ENCODE assay signal across 8 cellular contexts in the genomic region with DNA sequence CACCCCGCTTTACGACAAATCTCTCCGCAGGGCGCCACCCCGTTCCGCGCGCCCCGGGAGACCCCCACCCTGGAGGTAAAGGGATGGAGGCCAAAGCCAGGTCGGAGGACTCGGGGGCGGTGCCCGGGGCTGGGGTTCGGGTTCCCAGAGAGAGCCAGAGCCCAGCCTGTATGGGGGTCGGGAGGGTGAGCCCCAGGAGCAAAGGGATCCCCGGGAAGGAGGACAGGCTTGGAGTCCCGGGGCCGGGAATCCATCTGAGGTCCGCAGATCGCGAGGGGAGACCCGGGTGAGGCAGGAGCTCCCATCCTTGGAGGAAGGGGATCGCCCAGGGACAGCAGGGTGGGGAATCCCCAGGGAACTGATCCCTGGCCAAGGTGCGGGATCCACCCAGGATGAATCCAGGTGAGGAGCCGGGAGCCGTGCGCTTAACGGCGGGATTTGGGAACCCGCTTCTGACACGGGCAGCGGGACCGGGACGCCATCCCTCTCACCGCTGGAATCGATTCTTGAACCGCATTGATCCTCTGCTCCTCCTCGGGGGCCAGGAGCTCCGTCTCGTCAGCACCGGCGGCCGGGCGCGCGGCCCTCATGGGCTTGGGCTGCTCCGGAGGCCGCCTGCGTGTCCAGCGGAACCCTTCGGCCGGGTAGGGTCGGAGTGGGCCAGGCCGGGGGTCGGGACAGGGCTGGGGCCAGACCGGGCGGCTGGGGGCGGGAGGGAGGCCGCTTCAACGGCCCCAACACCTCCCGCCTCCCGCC. TPM values are rescaled to one million over a fixed set of nuclear protein-coding genes. Genes with fewer than 3 reads are reported as not detected.
DNase-seq lines count a peak whose midpoint lies in the region; ATAC-seq and TF ChIP-seq lines count a peak whose summit lies in the region.

A gene with protein sequence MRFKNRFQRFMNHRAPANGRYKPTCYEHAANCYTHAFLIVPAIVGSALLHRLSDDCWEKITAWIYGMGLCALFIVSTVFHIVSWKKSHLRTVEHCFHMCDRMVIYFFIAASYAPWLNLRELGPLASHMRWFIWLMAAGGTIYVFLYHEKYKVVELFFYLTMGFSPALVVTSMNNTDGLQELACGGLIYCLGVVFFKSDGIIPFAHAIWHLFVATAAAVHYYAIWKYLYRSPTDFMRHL (minus strand): TSS at position 657 of the 756 bp plus-strand sequence. CDS start 140 bp downstream, at position 517.

- H3K27ac Mint-ChIP-seq in dendritic cell treated with granulocyte-macrophage colony-stimulating factor and Interleukin-4, amounts not matched to agents 40 ng/mL and 50 ng/mL, for 4 days = peak within 1 kb of the TSS; percentile 88

- peaks cover 10% of the 10 kb centered on the region for H3K36me3 Mint-ChIP-seq in dendritic cell treated with granulocyte-macrophage colony-stimulating factor and Interleukin-4, amounts not matched to agents 40 ng/mL and 50 ng/mL, for 4 days (ENCODE audit: low read depth)

- peaks cover 12% of the 10 kb centered on the region for H3K4me1 ChIP-seq in SJSA1 (replicated peaks)
- H3K4me1 ChIP-seq in lung (ENCODE audit: control insufficient read depth in 2 of 2, insufficient read depth in 2 of 2, low read length in 2 of 2) = peaks cover 9 to 15% of the 10 kb centered on the region in 2 donors

- ATAC-seq in GM18873 (IDR thresholded peaks at IDR 0.05; ENCODE audit: low FRiP score, unreplicated experiment) (peak; percentile 21), HG03108 (IDR thresholded peaks at IDR 0.05; ENCODE audit: unreplicated experiment) (peak; percentile 3), lung (ENCODE audit: insufficient read depth, low FRiP score) (no peak)

- H3K4me3 Mint-ChIP-seq in dendritic cell treated with granulocyte-macrophage colony-stimulating factor and Interleukin-4, amounts not matched to agents 40 ng/mL and 50 ng/mL, for 4 days = peak within 1 kb of the TSS; percentile 82

- no peaks in the 10 kb centered on the region for H3K9me3 Mint-ChIP-seq in dendritic cell treated with granulocyte-macrophage colony-stimulating factor and Interleukin-4, amounts not matched to agents 40 ng/mL and 50 ng/mL, for 4 days

- TF ChIP-seq CTCF in lung (IDR thresholded peaks at IDR 0.05; ENCODE audit: control extremely low read depth, extremely low read depth) = no peak

- peak within 1 kb of the TSS; percentile 85 for H3K4me3 ChIP-seq in SJSA1
- peak within 1 kb of the TSS; percentile 94 for H3K4me3 ChIP-seq in lung

- H3K9me3 ChIP-seq in SJSA1 (replicated peaks) (no peaks in the 10 kb centered on the region), lung (ENCODE audit: control insufficient read depth in 2 of 2, insufficient read depth in 1 of 2, low read length in 1 of 2) (no peaks in the 10 kb centered on the region)

- H3K36me3 ChIP-seq in SJSA1 (peaks cover 3% of the 10 kb centered on the region; the same call in 1 of the 2 replicates), lung (ENCODE audit: control insufficient read depth in 2 of 2, insufficient read depth in 2 of 2, low read length in 2 of 2) (no peaks in the 10 kb centered on the region)

- intact Hi-C loops in dendritic cell treated with granulocyte-macrophage colony-stimulating factor and Interleukin-4, amounts not matched to agents 40 ng/mL and 50 ng/mL, for 4 days (cut with micrococcal nuclease) = loop anchor here (5.0 kb wide), 1 partner anchor 91 kb away; the partner anchor contains the start of gene SMIM36

- H3K27me3 Mint-ChIP-seq in dendritic cell treated with granulocyte-macrophage colony-stimulating factor and Interleukin-4, amounts not matched to agents 40 ng/mL and 50 ng/mL, for 4 days = peaks cover 29% of the 10 kb centered on the region

- H3K27ac ChIP-seq in SJSA1 = peak within 1 kb of the TSS; percentile 72
- peak within 1 kb of the TSS; percentile 66 to 92 for H3K27ac ChIP-seq in lung (ENCODE audit: low read depth in 1 of 2, low read length in 1 of 2)
- H3K27ac ChIP-seq in substantia nigra (ENCODE audit: low read depth, low read length, poor library complexity, severe bottlenecking) = peak within 1 kb of the TSS; percentile 80

- DNase-seq in Ammon's horn (ENCODE audit: low spot score) (peak; percentile 19), SJSA1 (ENCODE audit: low read depth in 1 of 2, low spot score in 2 of 2) (peak; percentile 55 to 71), lung (ENCODE audit: low spot score) (peak; percentile 29), substantia nigra (lab: John Stamatoyannopoulos, UW) (peak in 16 of 49 donors; percentile 19 to 61 (median 38)), foreskin melanocyte (no peak)

- peaks cover 7% of the 10 kb centered on the region for H3K27me3 ChIP-seq in SJSA1 (replicated peaks)
- H3K27me3 ChIP-seq in lung (ENCODE audit: control insufficient read depth, insufficient read depth) = no peaks in the 10 kb centered on the region

- peaks cover 78% of the 10 kb centered on the region for H3K4me1 Mint-ChIP-seq in dendritic cell treated with granulocyte-macrophage colony-stimulating factor and Interleukin-4, amounts not matched to agents 40 ng/mL and 50 ng/mL, for 4 days (ENCODE audit: low read depth)

- 1% methylated on average over 53 to 62 of the region's 62 CpGs for WGBS in lung, 2 donors

RNA-seq across cellular contexts. Expression of the gene that starts here (rescaled TPM):
- total RNA-seq in SJSA1 (2014; rRNA removed; shearing (Covaris generic)) = 46.9 and 51.2 TPM in 2 replicates
- 10 to 100 TPM; 15.8 to 19.0 TPM for total RNA-seq in lung
- polyA plus RNA-seq in lung = 10 to 100 TPM; 10.9 to 11.1 TPM
